In genomic region chr4:121662225-121662624, GRCh38 we compare ENCODE assay signal across 8 cellular contexts.
"Had no signal": no experiment of that assay in that cellular context is flagged by ENCODE, and none has a peak within 500 bp of the region (broad histone marks: within the 10 kb centered on the region; RNA-seq: fewer than 3 reads in every experiment).

No MANE protein-coding gene starts in this region.

- DNase-seq: GDM1, GF-D8 had no signal

- ATAC-seq: GM12878 had no signal

- H3K4me3 ChIP-seq: GM12878 had no signal

- FAIRE-seq: G401.6, GM12878, GM12891, GM12892, GM18507, GM19239 had no signal
